ENCODE assay signal across 6 cellular contexts in the genomic region with DNA sequence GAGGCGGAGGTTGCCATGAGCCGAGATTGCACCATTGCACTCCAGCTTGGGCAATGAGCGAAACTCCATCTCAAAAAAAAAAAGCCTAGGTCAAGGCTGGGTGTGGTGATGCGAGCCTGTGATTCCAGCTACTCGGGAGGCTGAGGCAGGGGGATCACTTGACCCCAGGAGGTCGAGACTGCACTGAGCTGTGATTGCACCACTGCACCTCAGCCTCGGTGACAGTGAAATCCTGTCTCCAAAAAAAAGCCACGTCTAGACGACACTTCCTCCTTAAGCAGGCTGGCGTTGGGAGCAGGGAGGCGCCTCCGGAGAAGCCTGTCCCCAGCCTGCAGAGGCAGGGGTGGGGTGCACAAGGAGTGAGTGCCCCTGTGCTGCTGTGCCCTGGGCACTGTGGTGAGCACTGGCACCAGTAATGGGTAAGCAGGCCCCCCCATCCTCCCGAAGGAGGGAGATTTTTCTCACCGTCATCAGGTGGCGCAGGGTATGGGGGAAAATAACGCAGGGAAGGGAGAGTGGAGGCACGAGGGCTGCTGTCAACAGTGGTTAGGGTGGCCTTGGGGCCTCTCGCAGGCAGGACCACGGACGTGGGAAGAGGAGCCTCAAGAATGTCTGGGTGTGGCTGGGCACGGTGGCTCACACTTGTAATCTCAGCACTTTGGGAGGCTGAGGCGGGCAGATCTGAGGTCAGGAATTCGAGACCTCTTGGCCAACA. TPM values are rescaled to one million over a fixed set of nuclear protein-coding genes. Genes with fewer than 3 reads are reported as not detected.
DNase-seq lines count a peak whose midpoint lies in the region; ATAC-seq and TF ChIP-seq lines count a peak whose summit lies in the region.

No MANE protein-coding gene starts in this region.

- intact Hi-C loops in gastrocnemius medialis (cut with DNase I; ENCODE audit: low total_unique reads) = loop anchor here (10.0 kb wide), 3 partner anchors 83 to 273 kb away; partner anchors contain the start of genes DNMT1, ICAM3, RAVER1 and TYK2

- DNase-seq in SIG-M5 treated with dmso at 0.1 percent for 504 hours (lab: John Stamatoyannopoulos, UW; ENCODE audit: unreplicated experiment) = peak; percentile 61
- DNase-seq in SIG-M5 (lab: John Stamatoyannopoulos, UW) = no peak
- DNase-seq in activated naive CD8-positive, alpha-beta T cell treated with anti-CD3 and anti-CD28 coated beads for 36 hours = peak; percentile 68
- DNase-seq in COLO829 (ENCODE audit: low spot score) = no peak
- no peak for DNase-seq in gastrocnemius medialis

- in situ Hi-C loops in gastrocnemius medialis (cut with MboI; ENCODE audit: low sequenced_read_pairs in 4 of 4) = no loop called here

- no peaks in the 10 kb centered on the region for H3K9me3 Mint-ChIP-seq in activated naive CD8-positive, alpha-beta T cell treated with anti-CD3 and anti-CD28 coated beads for 36 hours
- no peaks in the 10 kb centered on the region for H3K9me3 Mint-ChIP-seq in stimulated activated naive CD8-positive, alpha-beta T cell treated with anti-CD3 and anti-CD28 coated beads, Interleukin-15, Interleukin-2, amounts not matched to agents 100 ng/mL and 50 ng/mL, for 24 hours

- no peak for ATAC-seq in gastrocnemius medialis

- no peak overlapping the region for H3K4me3 ChIP-seq in gastrocnemius medialis

- no peak for TF ChIP-seq CTCF in gastrocnemius medialis (IDR thresholded peaks at IDR 0.05 in 4 of 5, conservative IDR thresholded peaks at IDR 0.05 in 1 of 5)

- H3K27ac Mint-ChIP-seq in activated naive CD8-positive, alpha-beta T cell treated with anti-CD3 and anti-CD28 coated beads for 36 hours = peak overlapping the region; percentile 93
- H3K27ac Mint-ChIP-seq in stimulated activated naive CD8-positive, alpha-beta T cell treated with anti-CD3 and anti-CD28 coated beads, Interleukin-15, Interleukin-2, amounts not matched to agents 100 ng/mL and 50 ng/mL, for 24 hours = peak overlapping the region; percentile 89

- H3K27ac ChIP-seq in gastrocnemius medialis = peak overlapping the region in 1 of 4 donors; percentile 27

- no peak for TF ChIP-seq POLR2A in gastrocnemius medialis (IDR thresholded peaks at IDR 0.05)

- H3K36me3 Mint-ChIP-seq in activated naive CD8-positive, alpha-beta T cell treated with anti-CD3 and anti-CD28 coated beads for 36 hours = peaks cover 68% of the 10 kb centered on the region
- H3K36me3 Mint-ChIP-seq in stimulated activated naive CD8-positive, alpha-beta T cell treated with anti-CD3 and anti-CD28 coated beads, Interleukin-15, Interleukin-2, amounts not matched to agents 100 ng/mL and 50 ng/mL, for 24 hours (ENCODE audit: low read depth) = peaks cover 64% of the 10 kb centered on the region

- peaks cover 53% of the 10 kb centered on the region for H3K4me1 Mint-ChIP-seq in activated naive CD8-positive, alpha-beta T cell treated with anti-CD3 and anti-CD28 coated beads for 36 hours
- peaks cover 79% of the 10 kb centered on the region for H3K4me1 Mint-ChIP-seq in stimulated activated naive CD8-positive, alpha-beta T cell treated with anti-CD3 and anti-CD28 coated beads, Interleukin-15, Interleukin-2, amounts not matched to agents 100 ng/mL and 50 ng/mL, for 24 hours (ENCODE audit: low read depth)

- no peaks in the 10 kb centered on the region for H3K9me3 ChIP-seq in gastrocnemius medialis

- H3K36me3 ChIP-seq in gastrocnemius medialis = peaks cover 0 to 73% of the 10 kb centered on the region in 2 donors

- peak overlapping the region; percentile 57 for H3K4me3 Mint-ChIP-seq in activated naive CD8-positive, alpha-beta T cell treated with anti-CD3 and anti-CD28 coated beads for 36 hours
- peak overlapping the region; percentile 95 for H3K4me3 Mint-ChIP-seq in stimulated activated naive CD8-positive, alpha-beta T cell treated with anti-CD3 and anti-CD28 coated beads, Interleukin-15, Interleukin-2, amounts not matched to agents 100 ng/mL and 50 ng/mL, for 24 hours

- no peaks in the 10 kb centered on the region for H3K27me3 ChIP-seq in gastrocnemius medialis

- peaks cover 5 to 15% of the 10 kb centered on the region in 2 donors for H3K4me1 ChIP-seq in gastrocnemius medialis

- H3K27me3 Mint-ChIP-seq in activated naive CD8-positive, alpha-beta T cell treated with anti-CD3 and anti-CD28 coated beads for 36 hours = no peaks in the 10 kb centered on the region
- no peaks in the 10 kb centered on the region for H3K27me3 Mint-ChIP-seq in stimulated activated naive CD8-positive, alpha-beta T cell treated with anti-CD3 and anti-CD28 coated beads, Interleukin-15, Interleukin-2, amounts not matched to agents 100 ng/mL and 50 ng/mL, for 24 hours

RNA-seq across cellular contexts. Expression of gene P2RY11, which starts 0.7 kb away (rescaled TPM):
- total RNA-seq in activated naive CD8-positive, alpha-beta T cell treated with anti-CD3 and anti-CD28 coated beads for 36 hours = 10 to 100 TPM; 57.8 to 64.0 TPM
- 1 to 10 TPM in 3 of 4 donors, not detected in 1; 2.4 to 4.3 (median 3.9) TPM for total RNA-seq in gastrocnemius medialis

RNA-seq across cellular contexts. Expression of gene PPAN, which starts 6.0 kb away (rescaled TPM):
- total RNA-seq in activated naive CD8-positive, alpha-beta T cell treated with anti-CD3 and anti-CD28 coated beads for 36 hours = 100 to 1,000 TPM; 214 to 227 TPM
- 10 to 100 TPM; 30.5 to 42.3 (median 36.7) TPM for total RNA-seq in gastrocnemius medialis

RNA-seq across cellular contexts. Expression of gene EIF3G, which starts 7.5 kb away (rescaled TPM):
- total RNA-seq in activated naive CD8-positive, alpha-beta T cell treated with anti-CD3 and anti-CD28 coated beads for 36 hours = 100 to 1,000 TPM; 287 to 293 TPM
- total RNA-seq in gastrocnemius medialis = 100 to 1,000 TPM; 321 to 516 (median 354) TPM

RNA-seq across cellular contexts. Expression of gene ANGPTL6, which starts 9.7 kb away (rescaled TPM):
- total RNA-seq in activated naive CD8-positive, alpha-beta T cell treated with anti-CD3 and anti-CD28 coated beads for 36 hours = 1 to 10 TPM; 8.5 to 9.8 TPM
- total RNA-seq in gastrocnemius medialis = 1 to 10 TPM in 1 of 4 donors, not detected in 3; 4.0 TPM

RNA-seq across cellular contexts. Expression of gene SHFL, which starts 26.1 kb away (rescaled TPM):
- total RNA-seq in activated naive CD8-positive, alpha-beta T cell treated with anti-CD3 and anti-CD28 coated beads for 36 hours = 10 to 100 TPM; 46.8 to 47.0 TPM
- total RNA-seq in gastrocnemius medialis = 10 to 100 TPM in 1 of 4 donors, 1 to 10 TPM in 3; 2.2 to 11.2 (median 2.8) TPM

Comparison
In these comparisons a context has a peak if more than half of its experiments do, and no peak if none do; other contexts are left out.
1. DNase-seq: peak in SIG-M5 treated with dmso at 0.1 percent for 504 hours (single experiment) and activated naive CD8-positive, alpha-beta T cell treated with anti-CD3 and anti-CD28 coated beads for 36 hours (single experiment); none in SIG-M5 (single experiment), COLO829 (single experiment) and gastrocnemius medialis (0 of 2).
2. RNA of gene P2RY11, which starts 0.7 kb away (total RNA-seq): 57.8 to 64.0 TPM in activated naive CD8-positive, alpha-beta T cell treated with anti-CD3 and anti-CD28 coated beads for 36 hours; 2.4 to 4.3 TPM in gastrocnemius medialis; every median in the first group is over 10 times any median in the second.
3. RNA of gene PPAN, which starts 6.0 kb away (total RNA-seq): 214 to 227 TPM in activated naive CD8-positive, alpha-beta T cell treated with anti-CD3 and anti-CD28 coated beads for 36 hours; 30.5 to 42.3 TPM in gastrocnemius medialis; every median in the first group is over 4 times any median in the second.